ENCODE assay signal across 30 cellular contexts in the genomic region with DNA sequence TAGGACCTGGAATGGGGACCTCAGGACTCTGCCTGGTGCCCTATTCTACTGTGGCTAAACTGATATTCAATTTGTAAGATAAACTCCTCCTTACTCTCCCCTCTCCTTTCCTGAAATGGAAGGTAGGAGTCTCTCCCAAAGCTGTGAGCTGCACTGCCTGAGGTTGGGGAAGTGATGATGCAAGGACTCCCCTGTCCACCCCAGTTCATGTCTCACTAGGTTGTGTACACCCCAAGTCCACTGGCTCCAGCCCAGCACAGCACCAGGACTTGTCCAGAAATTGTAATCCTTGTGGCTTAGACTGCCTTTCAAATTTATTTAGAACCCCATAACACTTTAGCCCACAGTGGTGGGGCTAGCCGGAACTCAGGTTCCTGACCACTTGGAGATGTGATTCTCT.
"Had no signal": no experiment of that assay in that cellular context is flagged by ENCODE, and none has a peak within 500 bp of the region (broad histone marks: within the 10 kb centered on the region; RNA-seq: fewer than 3 reads in every experiment).

No MANE protein-coding gene starts in this region.

- H3K27me3 Mint-ChIP-seq: activated CD4-positive, alpha-beta T cell treated with anti-CD3 and anti-CD28 coated beads, Interleukin-2, amount 10 ng/mL, durations not matched to agents 24 days and 14 days had no signal

- H3K4me1 Mint-ChIP-seq: activated CD4-positive, alpha-beta T cell treated with anti-CD3 and anti-CD28 coated beads, Interleukin-2, amount 10 ng/mL, durations not matched to agents 24 days and 14 days; activated naive CD8-positive, alpha-beta T cell treated with anti-CD3 and anti-CD28 coated beads for 36 hours; activated T-helper 17 cell treated with anti-CD3 and anti-CD28 coated beads, Interleukin-2, amount 50 U/mL, for 72 hours; central memory CD8-positive, alpha-beta T cell had no signal

- ATAC-seq: activated CD8-positive, alpha-beta T cell treated with anti-CD3 and anti-CD28 coated beads for 36 hours; activated T-cell treated with anti-CD3 and anti-CD28 coated beads, Interleukin-2, amount 50 U/mL, for 72 hours; activated T-helper 17 cell treated with anti-CD3 and anti-CD28 coated beads, Interleukin-2, amount 50 U/mL, for 72 hours; K562 had no signal

- H3K27ac ChIP-seq: brain microvascular endothelial cell, cardiac muscle cell, RWPE1 had no signal

- H3K36me3 Mint-ChIP-seq: activated naive CD8-positive, alpha-beta T cell treated with anti-CD3 and anti-CD28 coated beads for 36 hours had no signal

- H3K4me3 ChIP-seq: cardiac muscle cell, K562 had no signal

- H3K36me3 ChIP-seq: brain microvascular endothelial cell, cardiac muscle cell had no signal

- H3K27ac Mint-ChIP-seq: activated CD4-positive, alpha-beta T cell treated with anti-CD3 and anti-CD28 coated beads, Interleukin-2, amount 10 ng/mL, durations not matched to agents 24 days and 14 days; activated CD8-positive, alpha-beta T cell treated with anti-CD3 and anti-CD28 coated beads for 36 hours; activated naive CD8-positive, alpha-beta T cell treated with anti-CD3 and anti-CD28 coated beads for 36 hours; activated T-cell treated with anti-CD3 and anti-CD28 coated beads, Interleukin-2, amount 50 U/mL, for 72 hours; activated T-helper 17 cell treated with anti-CD3 and anti-CD28 coated beads, Interleukin-2, amount 50 U/mL, for 72 hours had no signal

- H3K27me3 ChIP-seq: brain microvascular endothelial cell, cardiac muscle cell had no signal

- H3K4me3 Mint-ChIP-seq: activated CD4-positive, alpha-beta T cell treated with anti-CD3 and anti-CD28 coated beads, Interleukin-2, amount 10 ng/mL, durations not matched to agents 24 days and 14 days; activated CD8-positive, alpha-beta T cell treated with anti-CD3 and anti-CD28 coated beads for 36 hours; activated naive CD8-positive, alpha-beta T cell treated with anti-CD3 and anti-CD28 coated beads for 36 hours; activated T-cell treated with anti-CD3 and anti-CD28 coated beads, Interleukin-2, amount 50 U/mL, for 72 hours; activated T-helper 17 cell treated with anti-CD3 and anti-CD28 coated beads, Interleukin-2, amount 50 U/mL, for 72 hours; central memory CD8-positive, alpha-beta T cell had no signal

- DNase-seq: activated CD4-positive, alpha-beta T cell treated with anti-CD3 and anti-CD28 coated beads, Interleukin-2, amount 10 ng/mL, durations not matched to agents 24 days and 14 days; activated CD4-positive, alpha-beta T cell treated with anti-CD3 and anti-CD28 coated beads, Interleukin-2, amount 50 U/mL, for 4 hours; activated CD8-positive, alpha-beta T cell treated with anti-CD3 and anti-CD28 coated beads for 36 hours; activated effector memory CD4-positive, alpha-beta T cell treated with anti-CD3 and anti-CD28 coated beads, Interleukin-2, amount 50 U/mL, for 16 hours; activated naive CD4-positive, alpha-beta T cell; activated naive CD4-positive, alpha-beta T cell treated with anti-CD3 and anti-CD28 coated beads, Interleukin-2, amount 50 U/mL, for 16 hours; activated naive CD8-positive, alpha-beta T cell treated with anti-CD3 and anti-CD28 coated beads for 36 hours; activated T-cell treated with anti-CD3 and anti-CD28 coated beads, Interleukin-2, amount 50 U/mL, for 1 hour; activated T-cell treated with anti-CD3 and anti-CD28 coated beads, Interleukin-2, amount 50 U/mL, for 72 hours; amniotic stem cell; aorta; NCI-H1105; NCI-H1417 treated with DMSO at 0.1 percent for 48 hours; NCI-H187 treated with DMSO at 0.1 percent for 48 hours; NCI-H2081; NCI-H2171 treated with DMSO at 0.1 percent for 48 hours; NCI-H446 treated with DMSO at 0.1 percent for 48 hours; NCI-H524; NCI-H69; Right ventricle myocardium superior; SW 1271; T-helper 1 cell; T-helper 2 cell; T-helper 9 cell had no signal
